ENCODE assay signal across 20 cellular contexts in genomic region chr7:158655507-158655906, GRCh38. TPM values are rescaled to one million over a fixed set of nuclear protein-coding genes. Genes with fewer than 3 reads are reported as not detected.
A peak's percentile ranks its signal among the peaks of the same experiment; 100 is the strongest.
DNase-seq lines count a peak whose midpoint lies in the region; ATAC-seq, FAIRE-seq and TF ChIP-seq lines count a peak whose summit lies in the region.
"Had no signal": no experiment of that assay in that cellular context is flagged by ENCODE, and none has a peak within 500 bp of the region (broad histone marks: within the 10 kb centered on the region; RNA-seq: fewer than 3 reads in every experiment).

No MANE protein-coding gene starts in this region.

- no peak overlapping the region for H3K9ac ChIP-seq in K562 (ENCODE audit: insufficient read depth in 1 of 2, low read depth in 2 of 2, low read length in 2 of 2)

- no peak overlapping the region for H3K27ac ChIP-seq in K562 (ENCODE audit: extremely low read depth, low read depth, low read length)
- H3K27ac ChIP-seq: epithelial cell of prostate, spleen, upper lobe of left lung had no signal

- H3K36me3 Mint-ChIP-seq in activated naive CD4-positive, alpha-beta T cell treated with anti-CD3 and anti-CD28 coated beads, Interleukin-2, amount 50 U/mL, for 72 hours: peaks cover 19 to 38% of the 10 kb centered on the region in 2 donors
- H3K36me3 Mint-ChIP-seq in HFFc6 (ENCODE audit: low read depth): peaks cover 30% of the 10 kb centered on the region
- peaks cover 33% of the 10 kb centered on the region for H3K36me3 Mint-ChIP-seq in stimulated activated memory B cell treated with anti-CD40 and anti-IgM and Interleukin-4, amounts not matched to agents 10 μg/mL and 1 μg/mL and 100 μg/mL, for 72 hours

- H2AFZ ChIP-seq in K562 (ENCODE audit: low read depth, low read length): no peak overlapping the region

- no peaks in the 10 kb centered on the region for H3K27me3 ChIP-seq in K562 (ENCODE audit: control insufficient read depth in 2 of 2, insufficient read depth in 2 of 2, low read length in 2 of 2)
- H3K27me3 ChIP-seq: spleen, upper lobe of left lung had no signal

- H4K20me1 ChIP-seq in K562 (replicated peaks; ENCODE audit: control insufficient read depth, insufficient read depth, low read length): no peaks in the 10 kb centered on the region

- no peaks in the 10 kb centered on the region for H3K79me2 ChIP-seq in K562 (ENCODE audit: control insufficient read depth, insufficient read depth, low read length)

- POLR2A ChIA-PET in K562 (lab: Yijun Ruan, JAX): interaction anchor here (0.9 to 1.6 kb wide), 3 partner anchors 8 to 34 kb away, joined by 3 to 5 read pairs (median 4); no protein-coding TSS in a partner anchor

- peak overlapping the region; percentile 89 to 95 for H3K27ac Mint-ChIP-seq in activated naive CD4-positive, alpha-beta T cell treated with anti-CD3 and anti-CD28 coated beads, Interleukin-2, amount 50 U/mL, for 72 hours
- H3K27ac Mint-ChIP-seq in HFFc6: 0 out of 2 replicates have a peak overlapping the region, but pooled peaks have one; percentile 16
- H3K27ac Mint-ChIP-seq in stimulated activated memory B cell treated with anti-CD40 and anti-IgM and Interleukin-4, amounts not matched to agents 10 μg/mL and 1 μg/mL and 100 μg/mL, for 72 hours: no peak overlapping the region

- H3K4me1 Mint-ChIP-seq in HFFc6 (ENCODE audit: low read depth): peaks cover 18% of the 10 kb centered on the region
- no peaks in the 10 kb centered on the region for H3K4me1 Mint-ChIP-seq in stimulated activated memory B cell treated with anti-CD40 and anti-IgM and Interleukin-4, amounts not matched to agents 10 μg/mL and 1 μg/mL and 100 μg/mL, for 72 hours

- peaks cover 83% of the 10 kb centered on the region for H3K36me3 ChIP-seq in K562 (ENCODE audit: control insufficient read depth, insufficient read depth, low read length)

- no peak overlapping the region for H3K4me3 Mint-ChIP-seq in HFFc6
- H3K4me3 Mint-ChIP-seq in stimulated activated memory B cell treated with anti-CD40 and anti-IgM and Interleukin-4, amounts not matched to agents 10 μg/mL and 1 μg/mL and 100 μg/mL, for 72 hours: no peak overlapping the region

- DNase-seq in activated naive CD4-positive, alpha-beta T cell treated with anti-CD3 and anti-CD28 coated beads, Interleukin-2, amount 50 U/mL, for 72 hours (ENCODE audit: low spot score in 2 of 2): no peak
- no peak for DNase-seq in activated naive CD4-positive, alpha-beta T cell treated with anti-CD3 and anti-CD28 coated beads, Interleukin-2, amount 50 U/mL, for 16 hours
- no peak for DNase-seq in HFFc6
- peak in 1 of 4 experiments; percentile 22 for DNase-seq in K562 (ENCODE audit: extremely low read depth in 1 of 4, low spot score in 3 of 4)
- DNase-seq in RCC 7860 (ENCODE audit: low spot score): no peak
- no peak for DNase-seq in midbrain (lab: John Stamatoyannopoulos, UW)
- no peak for DNase-seq in NCI-H1417 (lab: John Stamatoyannopoulos, UW)
- DNase-seq: activated CD4-positive, alpha-beta T cell treated with anti-CD3 and anti-CD28 coated beads, Interleukin-2, amount 50 U/mL, for 4 hours; amygdala; foreskin fibroblast; kidney; NCI-H1417 treated with DMSO at 0.1 percent for 48 hours; NCI-H69; OCI-M1; Right ventricle myocardium superior; spleen; SW 1271; upper lobe of left lung had no signal

- no peak for TF ChIP-seq RAD21 in K562 (CRISPR knock-in tag; conservative IDR thresholded peaks at IDR 0.05 in 1 of 2, IDR thresholded peaks at IDR 0.05 in 1 of 2)

- in situ Hi-C loops in K562 (cut with MboI): no loop called here

- no peak for TF ChIP-seq POLR2A in K562 (conservative IDR thresholded peaks at IDR 0.05)

- peaks cover 0 to 3% of the 10 kb centered on the region in 2 experiments; a peak in 1 of 5 replicates for H3K4me1 ChIP-seq in K562 (replicated peaks in 1 of 2; ENCODE audit: control insufficient read depth in 2 of 2, insufficient read depth in 2 of 2, low read length in 2 of 2)
- H3K4me1 ChIP-seq: spleen, upper lobe of left lung had no signal

- no peak overlapping the region for H3K4me3 ChIP-seq in K562
- H3K4me3 ChIP-seq: spleen, upper lobe of left lung had no signal

- TF ChIP-seq CTCF in HFFc6 (IDR thresholded peaks at IDR 0.05) (no peak), K562 (IDR thresholded peaks at IDR 0.05 in 2 of 3, conservative IDR thresholded peaks at IDR 0.05 in 1 of 3; ENCODE audit: insufficient read depth in 2 of 3, low read depth in 1 of 3, low read length in 3 of 3) (no peak)

- FAIRE-seq in K562 (lab: Jason Lieb, UNC) (no peak), RCC 7860 (lab: Jason Lieb, UNC) (no peak)
- FAIRE-seq: kidney had no signal

- WGBS in K562 (ENCODE audit: insufficient coverage, low coverage, missing lambda C conversion rate): 96% methylated on average over 11 of the region's 11 CpGs

- H3K9me1 ChIP-seq in K562 (ENCODE audit: control insufficient read depth, insufficient read depth, low read length): no peaks in the 10 kb centered on the region

- H3K4me2 ChIP-seq in K562 (ENCODE audit: insufficient read depth, low read length): no peak overlapping the region

- BruUV-seq in K562 (replicated peaks; lab: Mats Ljungman, UMichigan): no TSS peak

- intact Hi-C loops in K562 (cut with micrococcal nuclease): no loop called here

- no peaks in the 10 kb centered on the region for H3K9me3 Mint-ChIP-seq in activated naive CD4-positive, alpha-beta T cell treated with anti-CD3 and anti-CD28 coated beads, Interleukin-2, amount 50 U/mL, for 72 hours
- no peaks in the 10 kb centered on the region for H3K9me3 Mint-ChIP-seq in HFFc6
- H3K9me3 Mint-ChIP-seq in stimulated activated memory B cell treated with anti-CD40 and anti-IgM and Interleukin-4, amounts not matched to agents 10 μg/mL and 1 μg/mL and 100 μg/mL, for 72 hours: no peaks in the 10 kb centered on the region

- H3K9me3 ChIP-seq in K562 (replicated peaks; ENCODE audit: control insufficient read depth, insufficient read depth, low read depth, low read length): no peaks in the 10 kb centered on the region
- H3K9me3 ChIP-seq: spleen, upper lobe of left lung had no signal

- CTCF ChIA-PET in K562 (lab: Yijun Ruan, JAX; ENCODE audit: low intra/inter-chr PET ratio): no interaction called here

- ATAC-seq in activated naive CD4-positive, alpha-beta T cell treated with anti-CD3 and anti-CD28 coated beads, Interleukin-2, amount 50 U/mL, for 72 hours: peak in 1 of 2 donors; percentile 0
- ATAC-seq in K562: peak; percentile 23; the same call in 2 of the 3 replicates
- peak; percentile 46 for ATAC-seq in stimulated activated memory B cell treated with anti-CD40 and anti-IgM and Interleukin-4, amounts not matched to agents 10 μg/mL and 1 μg/mL and 100 μg/mL, for 72 hours

- TF ChIP-seq EP300 in K562 (IDR thresholded peaks at IDR 0.05; ENCODE audit: low read length): no peak

- H3K27me3 Mint-ChIP-seq in HFFc6 (ENCODE audit: insufficient read depth): no peaks in the 10 kb centered on the region; the same call in none of the 2 replicates
- H3K27me3 Mint-ChIP-seq in stimulated activated memory B cell treated with anti-CD40 and anti-IgM and Interleukin-4, amounts not matched to agents 10 μg/mL and 1 μg/mL and 100 μg/mL, for 72 hours: no peaks in the 10 kb centered on the region

TF ChIP-seq in K562, 482 proteins besides CTCF, POLR2A, EP300 and RAD21 (continues in another document):
- TF ChIP-seq XRCC4 (IDR thresholded peaks at IDR 0.05; ENCODE audit: extremely low read depth, insufficient read depth, insufficient read length) (no peak), CC2D1A (IDR thresholded peaks at IDR 0.05) (no peak), RFX1 (IDR thresholded peaks at IDR 0.05) (no peak), HIVEP1 (CRISPR knock-in tag; IDR thresholded peaks at IDR 0.05) (no peak), IRF2 (CRISPR knock-in tag; IDR thresholded peaks at IDR 0.05) (no peak)

RNA-seq across cellular contexts. Expression of gene NCAPG2, which starts 49.1 kb away (rescaled TPM):
- 100 to 1,000 TPM; 129 to 205 TPM for total RNA-seq in activated naive CD4-positive, alpha-beta T cell treated with anti-CD3 and anti-CD28 coated beads, Interleukin-2, amount 50 U/mL, for 72 hours
- total RNA-seq in HFFc6 (2021; fragmentation: NEBNext Ultra II Directional; extraction: Animal tissue kit (Norgen Biotek cat#: 25700)): 10 to 100 TPM; 27.1 to 60.3 (median 54.8) TPM
- 177 and 316 TPM in 2 replicates for total RNA-seq in K562 (2011; cell fraction: chromatin; rRNA removed; ENCODE audit: low replicate concordance)
- total RNA-seq in K562 (2011; cell fraction: nucleolus; rRNA removed): 101 and 122 TPM in 2 replicates
- total RNA-seq in K562 (2011; cell fraction: nucleoplasm; rRNA removed): 178 and 208 TPM in 2 replicates
- total RNA-seq in K562 (2014; rRNA removed) (47.2 and 50.6 TPM in 2 replicates), K562 (2014; rRNA removed; fragmentation: Illumina TruSeq; extraction: Trizol) (75.9 and 83.0 TPM in 2 replicates), K562 (2015; rRNA removed; fragmentation: Illumina TruSeq; extraction: Trizol) (65.1 and 70.1 TPM in 2 replicates), K562 (2021) (103 and 127 TPM in 2 replicates)
- polyA plus RNA-seq in K562 (2011; rRNA removed) (75.0 and 124 TPM in 2 replicates), K562 (2014; fragmentation: Illumina TruSeq; extraction: Trizol) (78.8 and 86.1 TPM in 2 replicates), K562 (2014; fragmentation: Nextera tagmentation; extraction: Ambion mirVana) (10 to 100 TPM; 21.5 to 97.7 TPM), K562 (2014; rRNA removed) (94.6 and 97.2 TPM in 2 replicates)
- 54.9 and 63.1 TPM in 2 replicates for polyA plus RNA-seq in K562 (2011; cell fraction: cytosol; rRNA removed)
- 114 and 154 TPM in 2 replicates for polyA plus RNA-seq in K562 (2011; cell fraction: nucleus; rRNA removed)
- polyA plus RNA-seq in K562 (2012): 71.2 and 97.6 TPM in 2 replicates
- polyA minus RNA-seq in K562 (2011; rRNA and poly(A)+ RNA removed): 201 and 283 TPM in 2 replicates
- 50.1 and 65.9 TPM in 2 replicates for polyA minus RNA-seq in K562 (2011; cell fraction: cytosol; rRNA and poly(A)+ RNA removed)
- 111 and 112 TPM in 2 replicates for polyA minus RNA-seq in K562 (2011; cell fraction: nucleus; rRNA and poly(A)+ RNA removed)
